In genomic region chr5:140107312-140108092, GRCh38 we compare ENCODE assay signal across 1 cellular context.
A peak's percentile ranks its signal among the peaks of the same experiment; 100 is the strongest.
TF ChIP-seq lines count a peak whose summit lies in the region.

No MANE protein-coding gene starts in this region.

TF ChIP-seq in HepG2, 621 proteins besides CTCF, POLR2A, EP300 and RAD21 (continued from another document and continues in another):
- TF ChIP-seq ZHX2 (IDR thresholded peaks at IDR 0.05; ENCODE audit: low read depth) (peak; percentile 9; the same call in 1 of the 2 replicates), ZHX2 (CRISPR knock-in tag; IDR thresholded peaks at IDR 0.05; ENCODE audit: borderline replicate concordance) (0 out of 2 replicates have a peak, but pooled peaks have one; percentile 43), BCLAF1 (IDR thresholded peaks at IDR 0.05) (no peak), ZNF292 (CRISPR knock-in tag; IDR thresholded peaks at IDR 0.05; ENCODE audit: borderline replicate concordance, low read depth) (no peak; the same call in 1 of the 2 replicates), IRF9 (CRISPR knock-in tag; IDR thresholded peaks at IDR 0.05; ENCODE audit: borderline replicate concordance) (peak; percentile 76; the same call in 1 of the 2 replicates), RARG (CRISPR knock-in tag; IDR thresholded peaks at IDR 0.05; ENCODE audit: low read depth) (no peak), NPAS2 (CRISPR knock-in tag; IDR thresholded peaks at IDR 0.05; ENCODE audit: borderline replicate concordance) (no peak), GZF1 (CRISPR knock-in tag; IDR thresholded peaks at IDR 0.05) (0 out of 2 replicates have a peak, but pooled peaks have one; percentile 44), CEBPG (CRISPR knock-in tag; IDR thresholded peaks at IDR 0.05) (no peak), ZNF143 (CRISPR knock-in tag; IDR thresholded peaks at IDR 0.05) (no peak), ZBTB4 (CRISPR knock-in tag; IDR thresholded peaks at IDR 0.05; ENCODE audit: borderline replicate concordance) (no peak), ZBTB37 (CRISPR knock-in tag; IDR thresholded peaks at IDR 0.05) (no peak), ZNF747 (CRISPR knock-in tag; IDR thresholded peaks at IDR 0.05; ENCODE audit: borderline replicate concordance) (peak; percentile 96), ZMYM3 (CRISPR knock-in tag; IDR thresholded peaks at IDR 0.05) (0 out of 2 replicates have a peak, but pooled peaks have one; percentile 54), SP1 (IDR thresholded peaks at IDR 0.05) (no peak), SP1 (CRISPR knock-in tag; IDR thresholded peaks at IDR 0.05) (peak; percentile 55), ELF3 (CRISPR knock-in tag; IDR thresholded peaks at IDR 0.05) (peak; percentile 17; the same call in 1 of the 2 replicates), ZNF558 (CRISPR knock-in tag; IDR thresholded peaks at IDR 0.05; ENCODE audit: borderline replicate concordance) (peak; percentile 60; the same call in 1 of the 2 replicates), ZNF350 (CRISPR knock-in tag; IDR thresholded peaks at IDR 0.05; ENCODE audit: borderline replicate concordance, low read depth) (peak; percentile 79), IRF1 (CRISPR knock-in tag; IDR thresholded peaks at IDR 0.05; ENCODE audit: low read depth) (no peak), FOXA1 (IDR thresholded peaks at IDR 0.05) (no peak), FOXA1 (CRISPR knock-in tag; IDR thresholded peaks at IDR 0.05) (no peak), ARID2 (CRISPR knock-in tag; IDR thresholded peaks at IDR 0.05; ENCODE audit: borderline replicate concordance) (0 out of 2 replicates have a peak, but pooled peaks have one; percentile 71), PPARG (CRISPR knock-in tag; conservative IDR thresholded peaks at IDR 0.05) (no peak; the same call in 1 of the 2 replicates), RFX1 (IDR thresholded peaks at IDR 0.05) (no peak), ZBTB34 (CRISPR knock-in tag; IDR thresholded peaks at IDR 0.05) (peak; percentile 47; the same call in 1 of the 2 replicates), SMYD3 (CRISPR knock-in tag; IDR thresholded peaks at IDR 0.05) (0 out of 2 replicates have a peak, but pooled peaks have one; percentile 53), ATF4 (CRISPR knock-in tag; IDR thresholded peaks at IDR 0.05) (0 out of 4 replicates have a peak, but pooled peaks of 1 of the 2 experiments have one; percentile 18), ZNF616 (CRISPR knock-in tag; IDR thresholded peaks at IDR 0.05; ENCODE audit: low read depth) (no peak)
- TF ChIP-seq, protein P1, sequence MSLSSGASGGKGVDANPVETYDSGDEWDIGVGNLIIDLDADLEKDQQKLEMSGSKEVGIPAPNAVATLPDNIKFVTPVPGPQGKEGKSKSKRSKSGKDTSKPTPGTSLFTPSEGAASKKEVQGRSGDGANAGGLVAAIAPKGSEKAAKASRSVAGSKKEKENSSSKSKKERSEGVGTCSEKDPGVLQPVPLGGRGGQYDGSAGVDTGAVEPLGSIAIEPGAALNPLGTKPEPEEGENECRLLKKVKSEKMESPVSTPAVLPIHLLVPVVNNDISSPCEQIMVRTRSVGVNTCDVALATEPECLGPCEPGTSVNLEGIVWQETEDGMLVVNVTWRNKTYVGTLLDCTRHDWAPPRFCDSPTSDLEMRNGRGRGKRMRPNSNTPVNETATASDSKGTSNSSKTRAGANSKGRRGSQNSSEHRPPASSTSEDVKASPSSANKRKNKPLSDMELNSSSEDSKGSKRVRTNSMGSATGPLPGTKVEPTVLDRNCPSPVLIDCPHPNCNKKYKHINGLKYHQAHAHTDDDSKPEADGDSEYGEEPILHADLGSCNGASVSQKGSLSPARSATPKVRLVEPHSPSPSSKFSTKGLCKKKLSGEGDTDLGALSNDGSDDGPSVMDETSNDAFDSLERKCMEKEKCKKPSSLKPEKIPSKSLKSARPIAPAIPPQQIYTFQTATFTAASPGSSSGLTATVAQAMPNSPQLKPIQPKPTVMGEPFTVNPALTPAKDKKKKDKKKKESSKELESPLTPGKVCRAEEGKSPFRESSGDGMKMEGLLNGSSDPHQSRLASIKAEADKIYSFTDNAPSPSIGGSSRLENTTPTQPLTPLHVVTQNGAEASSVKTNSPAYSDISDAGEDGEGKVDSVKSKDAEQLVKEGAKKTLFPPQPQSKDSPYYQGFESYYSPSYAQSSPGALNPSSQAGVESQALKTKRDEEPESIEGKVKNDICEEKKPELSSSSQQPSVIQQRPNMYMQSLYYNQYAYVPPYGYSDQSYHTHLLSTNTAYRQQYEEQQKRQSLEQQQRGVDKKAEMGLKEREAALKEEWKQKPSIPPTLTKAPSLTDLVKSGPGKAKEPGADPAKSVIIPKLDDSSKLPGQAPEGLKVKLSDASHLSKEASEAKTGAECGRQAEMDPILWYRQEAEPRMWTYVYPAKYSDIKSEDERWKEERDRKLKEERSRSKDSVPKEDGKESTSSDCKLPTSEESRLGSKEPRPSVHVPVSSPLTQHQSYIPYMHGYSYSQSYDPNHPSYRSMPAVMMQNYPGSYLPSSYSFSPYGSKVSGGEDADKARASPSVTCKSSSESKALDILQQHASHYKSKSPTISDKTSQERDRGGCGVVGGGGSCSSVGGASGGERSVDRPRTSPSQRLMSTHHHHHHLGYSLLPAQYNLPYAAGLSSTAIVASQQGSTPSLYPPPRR (CRISPR knock-in tag; IDR thresholded peaks at IDR 0.05; ENCODE audit: borderline replicate concordance), result no peak
